8 cellular contexts compared by ENCODE assay signal in the genomic region with DNA sequence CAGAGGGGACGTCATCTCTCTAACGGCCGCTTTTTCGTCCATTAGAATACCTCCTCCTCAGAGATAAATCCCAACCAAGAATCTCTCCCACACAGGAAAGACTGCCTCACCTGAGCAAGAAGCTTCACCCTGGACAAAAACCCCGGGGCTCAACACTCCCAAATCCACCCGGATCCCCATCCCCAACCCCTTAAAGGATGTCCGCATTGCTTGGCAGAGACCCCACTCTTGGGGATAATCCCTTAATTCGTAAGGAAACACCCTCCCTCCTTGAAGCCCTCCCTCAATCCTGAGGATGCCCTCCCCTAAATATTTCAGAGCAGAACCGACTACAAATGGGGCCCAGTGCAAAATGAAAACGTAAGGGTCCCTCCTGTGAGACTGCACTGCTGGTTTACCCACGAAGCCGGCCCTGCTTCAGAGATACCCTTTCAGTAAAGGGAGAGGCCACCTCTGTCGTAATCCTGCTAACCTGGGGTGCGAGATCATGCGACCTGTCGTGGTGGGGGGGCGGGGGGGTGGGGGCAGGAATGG. TPM values are rescaled to one million over a fixed set of nuclear protein-coding genes. Genes with fewer than 3 reads are reported as not detected.
DNase-seq lines count a peak whose midpoint lies in the region; ATAC-seq and TF ChIP-seq lines count a peak whose summit lies in the region.

No MANE protein-coding gene starts in this region.

- H3K4me1 ChIP-seq in right atrium auricular region (peaks cover 0 to 26% of the 10 kb centered on the region in 2 donors), fibroblast of lung (ENCODE audit: control insufficient read depth, extremely low read depth, insufficient read depth, low read length) (peaks cover 6% of the 10 kb centered on the region)

- H3K27ac ChIP-seq in right atrium auricular region (peak overlapping the region in 1 of 2 donors; percentile 82), fibroblast of lung (ENCODE audit: insufficient read depth, low read length) (no peak overlapping the region)

- intact Hi-C loops in Right ventricle myocardium inferior (cut with DNase I), result loop anchor here (5.0 kb wide), 1 partner anchor 48 kb away; the partner anchor contains the start of genes GATC and TRIAP1
- intact Hi-C loops in sciatic nerve (cut with DNase I), result no loop called here

- TF ChIP-seq CTCF in right atrium auricular region (IDR thresholded peaks at IDR 0.05) (no peak), fibroblast of lung (conservative IDR thresholded peaks at IDR 0.05 in 1 of 2, IDR thresholded peaks at IDR 0.05 in 1 of 2; ENCODE audit: low read depth in 1 of 2, low read length in 2 of 2) (no peak)

- H3K36me3 ChIP-seq in right atrium auricular region (peaks cover 21% of the 10 kb centered on the region), fibroblast of lung (ENCODE audit: control insufficient read depth, insufficient read depth, low read length) (peaks cover 11% of the 10 kb centered on the region)

- H3K9me3 ChIP-seq in right atrium auricular region (no peaks in the 10 kb centered on the region), fibroblast of lung (ENCODE audit: control insufficient read depth, insufficient read depth, low read depth, low read length) (no peaks in the 10 kb centered on the region)

- peak overlapping the region; percentile 59 for H2AFZ ChIP-seq in fibroblast of lung (ENCODE audit: low read length)

- H3K27me3 ChIP-seq in right atrium auricular region (no peaks in the 10 kb centered on the region), fibroblast of lung (ENCODE audit: control insufficient read depth, insufficient read depth, low read length) (no peaks in the 10 kb centered on the region)

- peak overlapping the region; percentile 76 for H3K4me2 ChIP-seq in fibroblast of lung (ENCODE audit: extremely low read depth, insufficient read depth, low read length)

- peaks cover 33% of the 10 kb centered on the region for H3K79me2 ChIP-seq in fibroblast of lung (ENCODE audit: control insufficient read depth, insufficient read depth, low read length)

- H3K9ac ChIP-seq in fibroblast of lung (ENCODE audit: insufficient read depth, low read length), result no peak overlapping the region

- ATAC-seq in Right ventricle myocardium inferior, result no peak
- ATAC-seq in sciatic nerve, result peak; percentile 3

- no peak for DNase-seq in right atrium auricular region (ENCODE audit: low spot score)
- no peak for DNase-seq in Right ventricle myocardium inferior (ENCODE audit: missing footprints)
- DNase-seq in SK-N-DZ (ENCODE audit: low spot score), result peak; percentile 21
- no peak for DNase-seq in fibroblast of lung (ENCODE audit: low read depth in 2 of 2)
- no peak for DNase-seq in sciatic nerve (ENCODE audit: low spot score)
- no peak for DNase-seq in NCI-H187 treated with DMSO at 0.1 percent for 48 hours (lab: John Stamatoyannopoulos, UW)
- no peak for DNase-seq in T1000 (lab: John Stamatoyannopoulos, UW)
- DNase-seq in GM03348 (ENCODE audit: low spot score), result no peak

- peak overlapping the region; percentile 85 to 93 for H3K4me3 ChIP-seq in right atrium auricular region
- H3K4me3 ChIP-seq in fibroblast of lung (replicated peaks in 1 of 4; ENCODE audit: control extremely low read depth in 1 of 4, insufficient read depth in 1 of 4, low read depth in 3 of 4, low read length in 4 of 4), result peak overlapping the region; percentile 54 to 97 (median 82)

- H4K20me1 ChIP-seq in fibroblast of lung (ENCODE audit: control insufficient read depth, extremely low read depth, insufficient read depth, low read length), result peaks cover 7% of the 10 kb centered on the region

RNA-seq across cellular contexts. Expression of gene DYNLL1, which starts 0.7 kb away (rescaled TPM):
- total RNA-seq in right atrium auricular region, result 100 to 1,000 TPM; 168 to 178 TPM
- 166 TPM for total RNA-seq in Right ventricle myocardium inferior
- polyA plus RNA-seq in SK-N-DZ (2014; cell fraction: cytosol; rRNA removed), result 417 and 444 TPM in 2 replicates
- polyA plus RNA-seq in SK-N-DZ (2014; cell fraction: nucleus; rRNA removed), result 305 and 330 TPM in 2 replicates
- total RNA-seq in fibroblast of lung, result 222 and 289 TPM in 2 replicates
- 616 and 638 TPM in 2 replicates for polyA plus RNA-seq in fibroblast of lung
- polyA plus RNA-seq in fibroblast of lung (2012), result 638 and 701 TPM in 2 replicates
- polyA minus RNA-seq in fibroblast of lung (ENCODE audit: low replicate concordance), result 69.7 and 113 TPM in 2 replicates
- 431 TPM for total RNA-seq in sciatic nerve

RNA-seq across cellular contexts. Expression of gene SRSF9, which starts 25.7 kb away (rescaled TPM):
- 10 to 100 TPM; 18.7 to 31.4 TPM for total RNA-seq in right atrium auricular region
- total RNA-seq in Right ventricle myocardium inferior, result 40.1 TPM
- polyA plus RNA-seq in SK-N-DZ (2014; cell fraction: cytosol; rRNA removed), result 312 and 347 TPM in 2 replicates
- 306 and 335 TPM in 2 replicates for polyA plus RNA-seq in SK-N-DZ (2014; cell fraction: nucleus; rRNA removed)
- total RNA-seq in fibroblast of lung, result 176 and 188 TPM in 2 replicates
- 150 and 164 TPM in 2 replicates for polyA plus RNA-seq in fibroblast of lung
- 184 and 215 TPM in 2 replicates for polyA plus RNA-seq in fibroblast of lung (2012)
- polyA minus RNA-seq in fibroblast of lung (ENCODE audit: low replicate concordance), result 44.1 and 46.0 TPM in 2 replicates
- 99.2 TPM for total RNA-seq in sciatic nerve

RNA-seq across cellular contexts. Expression of gene COQ5, which starts 33.7 kb away (rescaled TPM):
- total RNA-seq in right atrium auricular region, result 10 to 100 TPM; 21.9 to 34.3 TPM
- 42.9 TPM for total RNA-seq in Right ventricle myocardium inferior
- polyA plus RNA-seq in SK-N-DZ (2014; cell fraction: cytosol; rRNA removed), result 81.5 and 98.4 TPM in 2 replicates
- 60.3 and 76.9 TPM in 2 replicates for polyA plus RNA-seq in SK-N-DZ (2014; cell fraction: nucleus; rRNA removed)
- 31.8 and 38.5 TPM in 2 replicates for total RNA-seq in fibroblast of lung
- 32.1 and 39.1 TPM in 2 replicates for polyA plus RNA-seq in fibroblast of lung
- polyA plus RNA-seq in fibroblast of lung (2012), result 32.8 and 34.0 TPM in 2 replicates
- polyA minus RNA-seq in fibroblast of lung (ENCODE audit: low replicate concordance), result 6.9 and 7.1 TPM in 2 replicates
- total RNA-seq in sciatic nerve, result 26.4 TPM

RNA-seq across cellular contexts. Expression of gene RNF10, which starts 38.9 kb away (rescaled TPM):
- total RNA-seq in right atrium auricular region, result 100 to 1,000 TPM; 166 to 168 TPM
- 294 TPM for total RNA-seq in Right ventricle myocardium inferior
- 60.2 and 107 TPM in 2 replicates for polyA plus RNA-seq in SK-N-DZ (2014; cell fraction: cytosol; rRNA removed)
- polyA plus RNA-seq in SK-N-DZ (2014; cell fraction: nucleus; rRNA removed), result 85.4 and 91.4 TPM in 2 replicates
- 93.0 and 174 TPM in 2 replicates for total RNA-seq in fibroblast of lung
- 184 and 189 TPM in 2 replicates for polyA plus RNA-seq in fibroblast of lung
- polyA plus RNA-seq in fibroblast of lung (2012), result 181 and 204 TPM in 2 replicates
- polyA minus RNA-seq in fibroblast of lung (ENCODE audit: low replicate concordance), result 434 and 475 TPM in 2 replicates
- 331 TPM for total RNA-seq in sciatic nerve

RNA-seq across cellular contexts. Expression of gene GATC, which starts 49.0 kb away (rescaled TPM):
- 10 to 100 TPM; 11.6 to 13.6 TPM for total RNA-seq in right atrium auricular region
- 12.1 TPM for total RNA-seq in Right ventricle myocardium inferior
- polyA plus RNA-seq in SK-N-DZ (2014; cell fraction: cytosol; rRNA removed), result 33.7 and 37.8 TPM in 2 replicates
- polyA plus RNA-seq in SK-N-DZ (2014; cell fraction: nucleus; rRNA removed), result 45.4 and 54.2 TPM in 2 replicates
- total RNA-seq in fibroblast of lung, result 18.2 and 22.3 TPM in 2 replicates
- 17.5 and 18.4 TPM in 2 replicates for polyA plus RNA-seq in fibroblast of lung
- polyA plus RNA-seq in fibroblast of lung (2012), result 12.9 and 14.4 TPM in 2 replicates
- 7.1 and 19.4 TPM in 2 replicates for polyA minus RNA-seq in fibroblast of lung (ENCODE audit: low replicate concordance)
- 26.6 TPM for total RNA-seq in sciatic nerve
